In genomic region chr5:125061726-125062125, GRCh38 we compare ENCODE assay signal across 26 cellular contexts.
"Had no signal": no experiment of that assay in that cellular context is flagged by ENCODE, and none has a peak within 500 bp of the region (broad histone marks: within the 10 kb centered on the region; RNA-seq: fewer than 3 reads in every experiment).

No MANE protein-coding gene starts in this region.

- H3K79me2 ChIP-seq: parathyroid adenoma had no signal

- H3K27me3 ChIP-seq: ovary, right lobe of liver, sigmoid colon, stomach, thyroid gland, tibial nerve, upper lobe of left lung, vagina had no signal

- H3K36me3 ChIP-seq: ovary, right lobe of liver, sigmoid colon, stomach, thoracic aorta, thyroid gland, tibial nerve, upper lobe of left lung, vagina had no signal

- H3K27ac ChIP-seq: ovary, parathyroid adenoma, psoas muscle, right lobe of liver, sigmoid colon, stomach, thoracic aorta, thyroid gland, tibial nerve, upper lobe of left lung, vagina had no signal

- H3K4me1 ChIP-seq: right lobe of liver had no signal

- H3K9me3 ChIP-seq: ovary, psoas muscle, right lobe of liver, sigmoid colon, stomach, thoracic aorta, thyroid gland, tibial nerve, upper lobe of left lung, vagina had no signal

- H3K9ac ChIP-seq: parathyroid adenoma had no signal

- ATAC-seq: natural killer cell treated with Interleukin-12 subunit alpha and Interleukin-12 subunit beta and Interleukin-15 and Interleukin-18, amount 100 ng/mL, for 72 hours; psoas muscle; right cardiac atrium; right lobe of liver; stimulated activated effector memory CD8-positive, alpha-beta T cell treated with anti-CD3 and anti-CD28 coated beads, Interleukin-12 subunit alpha, Interleukin-12 subunit beta, amount 100 ng/mL, for 72 hours; stimulated activated naive B cell treated with anti-CD40 and anti-IgM and Interleukin-4, amounts not matched to agents 10 μg/mL and 1 μg/mL and 100 μg/mL, for 72 hours had no signal

- DNase-seq: nephron progenitor cell; occipital lobe; ovary; posterior cingulate gyrus; psoas muscle; right cardiac atrium; right lobe of liver; sigmoid colon; small intestine; stimulated activated CD4-positive, alpha-beta T cell treated with anti-CD3 and anti-CD28 coated beads, Interleukin-15, amount 100 ng/mL, for 24 hours; stimulated activated CD4-positive, alpha-beta T cell treated with anti-CD3 and anti-CD28 coated beads, Interleukin-2, amount 100 ng/mL, for 24 hours; stimulated activated CD4-positive, alpha-beta T cell treated with anti-CD3 and anti-CD28 coated beads, Interleukin-2, amount 100 ng/mL, for 48 hours; stimulated activated CD4-positive, alpha-beta T cell treated with anti-CD3 and anti-CD28 coated beads, Interleukin-4, amount 100 ng/mL, for 24 hours; stimulated activated naive B cell treated with anti-CD40 and anti-IgM and Interleukin-4, amounts not matched to agents 10 μg/mL and 1 μg/mL and 100 μg/mL, for 72 hours; stimulated activated naive CD4-positive, alpha-beta T cell treated with Interleukin-2 at 50 U/mL for 16 hours; stomach; thyroid gland; trophoblast cell; upper lobe of left lung had no signal

- FAIRE-seq: small intestine, urothelium cell line had no signal

- H3K4me3 ChIP-seq: ovary, psoas muscle, right lobe of liver, sigmoid colon, stomach, thoracic aorta, thyroid gland, tibial nerve, upper lobe of left lung, vagina had no signal
